1 cellular context compared by ENCODE assay signal in genomic region chr1:203570805-203571204, GRCh38.
TF ChIP-seq lines count a peak whose summit lies in the region.

No MANE protein-coding gene starts in this region.

TF ChIP-seq in SK-N-SH treated with all-trans-retinoic acid at 6 μM for 48 hours, 23 proteins besides CTCF, POLR2A, EP300 and RAD21 (continued from another document):
- TF ChIP-seq ISL1 (CRISPR knock-in tag; IDR thresholded peaks at IDR 0.05) (no peak), ZFP30 (CRISPR knock-in tag; IDR thresholded peaks at IDR 0.05) (no peak), OSR1 (CRISPR knock-in tag; IDR thresholded peaks at IDR 0.05) (no peak), PPARA (CRISPR knock-in tag; IDR thresholded peaks at IDR 0.05; ENCODE audit: borderline replicate concordance) (no peak), ZNF8 (CRISPR knock-in tag; IDR thresholded peaks at IDR 0.05) (no peak), ZC3H10 (CRISPR knock-in tag; IDR thresholded peaks at IDR 0.05) (no peak), ZFP3 (CRISPR knock-in tag; IDR thresholded peaks at IDR 0.05) (no peak), POU6F1 (CRISPR knock-in tag; IDR thresholded peaks at IDR 0.05; ENCODE audit: borderline replicate concordance, low read depth) (no peak), TSHZ2 (CRISPR knock-in tag; IDR thresholded peaks at IDR 0.05) (no peak), TCF4 (CRISPR knock-in tag; IDR thresholded peaks at IDR 0.05; ENCODE audit: borderline replicate concordance) (no peak), CREB5 (CRISPR knock-in tag; IDR thresholded peaks at IDR 0.05; ENCODE audit: low read depth) (no peak), BACH2 (CRISPR knock-in tag; IDR thresholded peaks at IDR 0.05; ENCODE audit: borderline replicate concordance) (no peak)
